ENCODE assay signal across 1 cellular context in genomic region chr9:4382722-4383317, GRCh38.
TF ChIP-seq lines count a peak whose summit lies in the region.

No MANE protein-coding gene starts in this region.

TF ChIP-seq in GM23338, 12 proteins besides CTCF, POLR2A, EP300 and RAD21 (continued from another document):
- TF ChIP-seq ZNF114 (CRISPR knock-in tag; IDR thresholded peaks at IDR 0.05) (no peak), STAT1 (IDR thresholded peaks at IDR 0.05; ENCODE audit: unreplicated experiment) (no peak), ETS1 (IDR thresholded peaks at IDR 0.05) (no peak), NANOG (IDR thresholded peaks at IDR 0.05; ENCODE audit: borderline replicate concordance) (no peak)
